Comparison of ENCODE assay signal across 1 cellular context in the genomic region with DNA sequence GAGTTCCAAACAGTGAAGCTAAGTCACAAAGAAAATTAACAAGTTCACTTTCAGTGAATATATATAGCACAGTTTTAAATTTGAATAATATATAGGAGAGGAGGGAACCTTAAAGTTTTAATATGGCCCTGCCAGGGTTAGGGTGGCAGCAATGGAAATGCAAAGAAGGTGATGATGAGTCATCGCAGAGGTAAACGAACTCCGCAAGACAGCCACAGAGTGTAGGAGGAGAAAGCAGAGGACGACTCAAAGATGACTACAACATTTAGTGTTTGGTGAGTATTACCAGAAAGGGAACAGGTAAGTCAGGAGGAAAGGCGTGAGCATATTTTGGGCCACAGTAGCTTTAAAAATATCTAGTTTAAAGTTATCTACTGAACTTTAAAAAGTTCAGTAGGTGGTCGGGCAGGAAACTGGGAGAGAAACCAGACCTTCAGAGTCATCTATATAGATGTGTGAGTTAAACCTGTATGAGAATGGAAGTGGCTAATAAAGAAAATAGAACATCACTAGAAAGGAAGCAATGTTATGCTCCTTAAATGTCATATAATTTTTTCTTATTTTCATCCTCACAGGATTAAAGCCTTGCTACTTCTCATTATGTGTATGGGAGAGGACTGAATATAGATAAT.
TF ChIP-seq lines count a peak whose summit lies in the region.

No MANE protein-coding gene starts in this region.

TF ChIP-seq in GM23338, 12 proteins besides CTCF, POLR2A, EP300 and RAD21:
- no peak for TF ChIP-seq ETS1 (IDR thresholded peaks at IDR 0.05)
- no peak for TF ChIP-seq CREB1 (CRISPR knock-in tag; IDR thresholded peaks at IDR 0.05; ENCODE audit: low read depth)
- no peak for TF ChIP-seq NANOG (IDR thresholded peaks at IDR 0.05; ENCODE audit: borderline replicate concordance)
- no peak for TF ChIP-seq REST (IDR thresholded peaks at IDR 0.05; ENCODE audit: unreplicated experiment)
- no peak for TF ChIP-seq EZH2 (IDR thresholded peaks at IDR 0.05; ENCODE audit: low read depth, unreplicated experiment)
- no peak for TF ChIP-seq JUNB (IDR thresholded peaks at IDR 0.05; ENCODE audit: unreplicated experiment)
